ENCODE assay signal across 9 cellular contexts in genomic region chr15:88258021-88258641, GRCh38. TPM values are rescaled to one million over a fixed set of nuclear protein-coding genes. Genes with fewer than 3 reads are reported as not detected.
A peak's percentile ranks its signal among the peaks of the same experiment; 100 is the strongest.
DNase-seq lines count a peak whose midpoint lies in the region; FAIRE-seq and TF ChIP-seq lines count a peak whose summit lies in the region.
"Had no signal": no experiment of that assay in that cellular context is flagged by ENCODE, and none has a peak within 500 bp of the region (broad histone marks: within the 10 kb centered on the region; RNA-seq: fewer than 3 reads in every experiment).

No MANE protein-coding gene starts in this region.

- peak; percentile 27 for DNase-seq in GM12891 (ENCODE audit: insufficient read length, low spot score)
- peak; percentile 11 for DNase-seq in NCI-H69 (lab: John Stamatoyannopoulos, UW)
- DNase-seq in epithelial cell of proximal tubule (ENCODE audit: low read depth) = no peak
- peak in 8 of 10 donors; percentile 54 to 93 (median 64) for DNase-seq in posterior cingulate gyrus
- no peak for DNase-seq in LoVo (ENCODE audit: low spot score)
- DNase-seq in amniotic stem cell (lab: John Stamatoyannopoulos, UW) = no peak
- DNase-seq in spleen = no peak

- H3K36me3 ChIP-seq in spleen = no peaks in the 10 kb centered on the region

- peak; percentile 41 for TF ChIP-seq CTCF in epithelial cell of proximal tubule (conservative IDR thresholded peaks at IDR 0.05; ENCODE audit: low read depth, low read length)
- no peak for TF ChIP-seq CTCF in spleen (IDR thresholded peaks at IDR 0.05 in 8 of 11, conservative IDR thresholded peaks at IDR 0.05 in 3 of 11)

- no peak for FAIRE-seq in GM12891 (lab: Jason Lieb, UNC)
- FAIRE-seq: islet of Langerhans had no signal

- TF ChIP-seq POLR2A in GM12891 (IDR thresholded peaks at IDR 0.05; ENCODE audit: low read depth, low read length) (no peak), spleen (IDR thresholded peaks at IDR 0.05) (no peak)

- peaks cover 2 to 99% (median 51%) of the 10 kb centered on the region in 7 donors for H3K27me3 ChIP-seq in spleen (replicated peaks in 1 of 7)

- WGBS in spleen, 5 donors = 8 to 15% (median 13%) methylated on average over 20 of the region's 20 CpGs

- H3K27ac ChIP-seq in spleen = no peak overlapping the region

- intact Hi-C loops in posterior cingulate gyrus (cut with DNase I) = loop anchor here (5.0 to 10.0 kb wide), 3 partner anchors 194 to 583 kb away; partner anchors contain the start of genes MRPL46 and MRPS11
- intact Hi-C loops in spleen (cut with DNase I; ENCODE audit: low total_unique reads) = no loop called here

- H3K4me1 ChIP-seq in spleen = peaks cover 9 to 41% (median 29%) of the 10 kb centered on the region in 6 donors

- no peaks in the 10 kb centered on the region for H3K9me3 ChIP-seq in spleen

- H3K4me3 ChIP-seq in epithelial cell of proximal tubule (ENCODE audit: low read depth, low read length) (no peak overlapping the region), spleen (peak overlapping the region in 4 of 8 donors; percentile 29 to 64 (median 36))

TF ChIP-seq in GM12891, 5 proteins besides CTCF, POLR2A, EP300 and RAD21:
- TF ChIP-seq PAX5 (IDR thresholded peaks at IDR 0.05; ENCODE audit: insufficient read depth, low read length, severe bottlenecking) = no peak
- no peak for TF ChIP-seq SPI1 (IDR thresholded peaks at IDR 0.05; ENCODE audit: low read depth, low read length)
- TF ChIP-seq TAF1 (IDR thresholded peaks at IDR 0.05; ENCODE audit: low read depth, low read length) = no peak

RNA-seq across cellular contexts. Expression of gene NTRK3, which starts 1.6 kb away (rescaled TPM):
- not detected for polyA plus RNA-seq in GM12891 (2012; ENCODE audit: low read depth, missing spikeins)
- total RNA-seq in epithelial cell of proximal tubule (not detected in 2 replicates), spleen (1 to 10 TPM in 6 of 7 donors, under 1 TPM in 1; 0.33 to 6.6 (median 2.2) TPM)
- polyA plus RNA-seq in spleen = 1 to 10 TPM; 1.3 to 2.4 (median 1.6) TPM
- total RNA-seq: NCI-H460 had no signal

Comparison
In these comparisons a context has a peak if more than half of its experiments do, and no peak if none do; other contexts are left out.
1. DNase-seq: peak in GM12891 (single experiment), NCI-H69 (single experiment) and posterior cingulate gyrus (8 of 10); none in epithelial cell of proximal tubule (single experiment), LoVo (single experiment), amniotic stem cell (single experiment) and spleen (single experiment).